2 cellular contexts compared by ENCODE assay signal in the genomic region with DNA sequence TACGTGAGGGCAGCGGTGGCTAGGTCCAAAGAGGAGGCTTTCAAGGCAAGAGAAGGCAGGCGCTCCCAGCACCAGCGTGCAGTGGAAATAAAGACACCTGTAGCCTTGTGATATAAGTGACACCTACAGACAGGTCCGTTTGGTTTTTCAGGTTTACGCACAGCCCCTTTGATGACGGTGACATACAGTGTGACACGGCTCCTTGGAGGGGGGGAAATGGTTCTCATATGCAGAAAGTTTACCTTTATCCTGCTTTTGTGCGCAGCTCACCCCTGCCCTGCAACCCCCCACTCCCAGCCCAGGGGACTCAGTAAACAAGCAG.
TF ChIP-seq lines count a peak whose summit lies in the region.

Gene ELF5 (minus strand): TSS at position 121 of the 322 bp plus-strand sequence. CDS start 8,045 bp downstream, outside the sequence.

TF ChIP-seq in IMR-90, 13 proteins besides CTCF, POLR2A, EP300 and RAD21:
- no peak for TF ChIP-seq USF2 (IDR thresholded peaks at IDR 0.05; ENCODE audit: low read depth, low read length)
- TF ChIP-seq RFX5 (IDR thresholded peaks at IDR 0.05; ENCODE audit: low read depth, low read length), result no peak
- no peak for TF ChIP-seq MAZ (IDR thresholded peaks at IDR 0.05; ENCODE audit: borderline replicate concordance, low read depth, low read length)
- TF ChIP-seq FOS (IDR thresholded peaks at IDR 0.05; ENCODE audit: low read depth, low read length), result no peak
- no peak for TF ChIP-seq BHLHE40 (IDR thresholded peaks at IDR 0.05; ENCODE audit: low read depth, low read length)
- TF ChIP-seq CHD1 (IDR thresholded peaks at IDR 0.05; ENCODE audit: low read depth, low read length), result no peak
- no peak for TF ChIP-seq RCOR1 (IDR thresholded peaks at IDR 0.05; ENCODE audit: insufficient replicate concordance, low read length)
- no peak for TF ChIP-seq MAFK (IDR thresholded peaks at IDR 0.05; ENCODE audit: low read depth, low read length)
- TF ChIP-seq NFE2L2 (IDR thresholded peaks at IDR 0.05; ENCODE audit: low read depth, low read length), result no peak
- TF ChIP-seq SMC3 (IDR thresholded peaks at IDR 0.05; ENCODE audit: low read depth, low read length), result no peak
- no peak for TF ChIP-seq CEBPB (IDR thresholded peaks at IDR 0.05; ENCODE audit: low read depth, low read length)
- TF ChIP-seq ELK1 (IDR thresholded peaks at IDR 0.05; ENCODE audit: borderline replicate concordance, low read depth, low read length), result no peak
- TF ChIP-seq MXI1 (IDR thresholded peaks at IDR 0.05; ENCODE audit: borderline replicate concordance, low read depth, low read length), result no peak

TF ChIP-seq in H1, 55 proteins besides CTCF, POLR2A, EP300 and RAD21:
- TF ChIP-seq, protein P1, sequence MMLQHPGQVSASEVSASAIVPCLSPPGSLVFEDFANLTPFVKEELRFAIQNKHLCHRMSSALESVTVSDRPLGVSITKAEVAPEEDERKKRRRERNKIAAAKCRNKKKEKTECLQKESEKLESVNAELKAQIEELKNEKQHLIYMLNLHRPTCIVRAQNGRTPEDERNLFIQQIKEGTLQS (IDR thresholded peaks at IDR 0.05; ENCODE audit: insufficient read depth, low read depth, low read length), result no peak
- TF ChIP-seq NANOG (IDR thresholded peaks at IDR 0.05; ENCODE audit: insufficient read depth, low read depth, low read length, poor library complexity, severe bottlenecking) (no peak), CHD1 (IDR thresholded peaks at IDR 0.05; ENCODE audit: low read depth, low read length) (no peak), POLR2AphosphoS5 (IDR thresholded peaks at IDR 0.05; ENCODE audit: low read depth, low read length) (no peak), RFX5 (IDR thresholded peaks at IDR 0.05; ENCODE audit: borderline replicate concordance, low read depth, low read length) (no peak), MAX (IDR thresholded peaks at IDR 0.05) (no peak)
TF ChIP-seq in H1: peak in this region for 0.
